ENCODE assay signal across 12 cellular contexts in the genomic region with DNA sequence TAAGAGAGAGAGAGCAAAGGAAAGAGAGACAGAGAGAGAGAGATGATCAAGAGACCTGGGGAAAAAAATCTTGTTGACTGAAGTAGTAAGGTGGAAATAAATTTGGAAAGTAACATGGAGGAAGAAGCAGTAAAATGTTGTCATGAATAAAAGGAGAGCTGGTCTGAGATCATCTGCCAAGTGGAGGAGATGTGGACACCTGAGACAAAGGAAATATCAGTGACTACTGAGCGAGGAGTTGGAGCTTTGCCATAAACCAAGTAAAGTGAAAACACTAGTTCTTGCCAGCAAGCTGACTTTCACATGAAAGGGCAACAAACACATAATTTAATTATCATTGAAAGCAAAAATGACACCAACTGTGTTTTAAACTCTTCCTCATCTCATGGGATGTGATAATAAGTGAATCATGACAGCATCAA. TPM values are rescaled to one million over a fixed set of nuclear protein-coding genes. Genes with fewer than 3 reads are reported as not detected.
DNase-seq lines count a peak whose midpoint lies in the region; ATAC-seq, FAIRE-seq and TF ChIP-seq lines count a peak whose summit lies in the region.
"Had no signal": no experiment of that assay in that cellular context is flagged by ENCODE, and none has a peak within 500 bp of the region (broad histone marks: within the 10 kb centered on the region; RNA-seq: fewer than 3 reads in every experiment).

No MANE protein-coding gene starts in this region.

- H3K9me1 ChIP-seq in keratinocyte (ENCODE audit: control insufficient read depth, extremely low read depth, insufficient read depth, low read length): no peaks in the 10 kb centered on the region

- H3F3A ChIP-seq in PC-3 (ENCODE audit: low read length, unreplicated experiment): no peaks in the 10 kb centered on the region

- DNase-seq in DMS53 treated with DMSO at 0.1 percent for 48 hours (lab: John Stamatoyannopoulos, UW; ENCODE audit: unreplicated experiment): peak; percentile 29
- peak; percentile 42 for DNase-seq in PC-3
- DNase-seq in keratinocyte (ENCODE audit: low read depth, low spot score): no peak
- DNase-seq in DMS114 treated with DMSO at 0.1 percent for 48 hours (lab: John Stamatoyannopoulos, UW; ENCODE audit: unreplicated experiment): no peak
- DNase-seq in stimulated activated CD4-positive, alpha-beta T cell treated with anti-CD3 and anti-CD28 coated beads, Interleukin-15, amount 100 ng/mL, for 24 hours: no peak
- DNase-seq: activated CD4-positive, CD25-positive, alpha-beta regulatory T cell; NCI-H2171; SJCRH30 had no signal

- no TSS peak for BruUV-seq in PC-3 (replicated peaks; lab: Mats Ljungman, UMichigan)

- POLR2A ChIA-PET in HEK293 (lab: Yijun Ruan, JAX) (interaction anchor here (0.8 kb wide), 1 partner anchor 227 kb away, joined by 3 read pairs; a partner anchor contains a TSS), PC-3 (lab: Charles Lee; ENCODE audit: unreplicated experiment) (interaction anchor here (0.6 kb wide), 1 partner anchor 43 kb away, joined by 3 read pairs; no protein-coding TSS in a partner anchor)

- no peaks in the 10 kb centered on the region for H3K9me3 ChIP-seq in HEK293 (ENCODE audit: control insufficient read depth, insufficient read depth, low read depth, low read length)
- no peaks in the 10 kb centered on the region for H3K9me3 ChIP-seq in PC-3 (ENCODE audit: low read length)
- no peaks in the 10 kb centered on the region for H3K9me3 ChIP-seq in keratinocyte (ENCODE audit: control insufficient read depth, low read depth, low read length)
- H3K9me3 ChIP-seq: SJCRH30 had no signal

- H3K4me2 ChIP-seq in PC-3 (ENCODE audit: low read length): no peak overlapping the region; the same call in 1 of the 2 replicates
- H3K4me2 ChIP-seq in keratinocyte (ENCODE audit: control insufficient read depth, extremely low read depth, insufficient read depth, low read depth, low read length): peak overlapping the region; percentile 11

- H3K27me3 ChIP-seq in PC-3 (ENCODE audit: low read length) (no peaks in the 10 kb centered on the region), keratinocyte (ENCODE audit: control insufficient read depth, extremely low read depth, insufficient read depth, low read length) (no peaks in the 10 kb centered on the region)
- H3K27me3 ChIP-seq: SJCRH30 had no signal

- TF ChIP-seq CTCF in HEK293 (tag by site-specific recombination; IDR thresholded peaks at IDR 0.05) (no peak), PC-3 (conservative IDR thresholded peaks at IDR 0.05; ENCODE audit: low read depth, low read length) (no peak), keratinocyte (optimal IDR thresholded peaks at IDR 0.05 in 1 of 3, IDR thresholded peaks at IDR 0.05 in 1 of 3, conservative IDR thresholded peaks at IDR 0.05 in 1 of 3; ENCODE audit: extremely low read depth in 1 of 3, insufficient read depth in 2 of 3, low read length in 3 of 3) (no peak)

- dilution Hi-C loops in keratinocyte (cut with MboI; ENCODE audit: extremely low pct_ligation_motif_present, low sequenced_read_pairs): no loop called here

- H2AFZ ChIP-seq in PC-3 (ENCODE audit: low read length): no peak overlapping the region
- H2AFZ ChIP-seq in keratinocyte (ENCODE audit: control insufficient read depth, low read length): no peak overlapping the region

- H3K9ac ChIP-seq in PC-3 (ENCODE audit: low read length): no peak overlapping the region
- H3K9ac ChIP-seq in keratinocyte (ENCODE audit: control insufficient read depth, extremely low read depth, insufficient read depth, low read length): no peak overlapping the region

- FAIRE-seq in keratinocyte (lab: Jason Lieb, UNC): peak; percentile 82

- H3K27ac ChIP-seq in HEK293 (ENCODE audit: extremely low read depth, low read depth, low read length) (no peak overlapping the region), PC-3 (ENCODE audit: low read length) (no peak overlapping the region), keratinocyte (ENCODE audit: control insufficient read depth, insufficient read depth, low read length) (no peak overlapping the region)
- H3K27ac ChIP-seq: SJCRH30 had no signal

- no peak overlapping the region for H3K4me3 ChIP-seq in HEK293 (ENCODE audit: low read depth, low read length)
- H3K4me3 ChIP-seq in PC-3 (ENCODE audit: low read length): no peak overlapping the region
- H3K4me3 ChIP-seq in keratinocyte (ENCODE audit: control insufficient read depth in 2 of 3, extremely low read depth in 1 of 3, insufficient read depth in 2 of 3, low read depth in 1 of 3, low read length in 3 of 3): no peak overlapping the region
- H3K4me3 ChIP-seq: SJCRH30 had no signal

- H3K36me3 ChIP-seq in HEK293 (ENCODE audit: control insufficient read depth in 2 of 2, insufficient read depth in 1 of 2, low read length in 2 of 2) (no peaks in the 10 kb centered on the region), PC-3 (ENCODE audit: low read depth, low read length) (no peaks in the 10 kb centered on the region), keratinocyte (ENCODE audit: control insufficient read depth in 2 of 2, extremely low read depth in 1 of 2, insufficient read depth in 2 of 2, low read length in 2 of 2) (no peaks in the 10 kb centered on the region)
- H3K36me3 ChIP-seq: SJCRH30 had no signal

- ATAC-seq in PC-3 (no peak), GM21619 (IDR thresholded peaks at IDR 0.05; ENCODE audit: unreplicated experiment) (no peak), GM21737 (IDR thresholded peaks at IDR 0.05; ENCODE audit: unreplicated experiment) (no peak)

- intact Hi-C loops in PC-3 (cut with micrococcal nuclease): loop anchor here (2.0 to 5.0 kb wide), 2 partner anchors 153 to 238 kb away; no protein-coding TSS in a partner anchor

- H3K9me2 ChIP-seq in PC-3 (replicated peaks; ENCODE audit: low read length): no peaks in the 10 kb centered on the region

- H3K79me2 ChIP-seq in PC-3 (ENCODE audit: low read length): no peaks in the 10 kb centered on the region
- H3K79me2 ChIP-seq in keratinocyte (ENCODE audit: control insufficient read depth, insufficient read depth, low read length): no peaks in the 10 kb centered on the region

- CTCF ChIA-PET in HEK293 (lab: Yijun Ruan, JAX): interaction anchor here (0.7 to 1.7 kb wide), 3 partner anchors 21 to 166 kb away, joined by 3 to 5 read pairs (median 3); no protein-coding TSS in a partner anchor
- CTCF ChIA-PET in PC-3 (lab: Charles Lee): interaction anchor here (0.7 kb wide), 1 partner anchor 18 kb away, joined by 3 read pairs; no protein-coding TSS in a partner anchor

- no peaks in the 10 kb centered on the region for H4K20me1 ChIP-seq in PC-3 (ENCODE audit: low read length)
- no peaks in the 10 kb centered on the region for H4K20me1 ChIP-seq in keratinocyte (ENCODE audit: control insufficient read depth, extremely low read depth, insufficient read depth, low read length)

- H3K4me1 ChIP-seq in HEK293 (ENCODE audit: control insufficient read depth, insufficient read depth, low read length) (no peaks in the 10 kb centered on the region), PC-3 (ENCODE audit: insufficient read depth, low read length) (peaks cover 4% of the 10 kb centered on the region; the same call in 1 of the 2 replicates), keratinocyte (ENCODE audit: control insufficient read depth, extremely low read depth, insufficient read depth, low read length) (peaks cover 5% of the 10 kb centered on the region)
- H3K4me1 ChIP-seq: SJCRH30 had no signal

TF ChIP-seq in HEK293, 187 proteins besides CTCF, POLR2A, EP300 and RAD21 (continues in another document):
- TF ChIP-seq ZNF558 (tag by site-specific recombination; IDR thresholded peaks at IDR 0.05): no peak
- TF ChIP-seq ZNF600 (tag by site-specific recombination; IDR thresholded peaks at IDR 0.05): no peak
- no peak for TF ChIP-seq ZNF221 (tag by site-specific recombination; IDR thresholded peaks at IDR 0.05; ENCODE audit: borderline replicate concordance)
- TF ChIP-seq, protein P1, sequence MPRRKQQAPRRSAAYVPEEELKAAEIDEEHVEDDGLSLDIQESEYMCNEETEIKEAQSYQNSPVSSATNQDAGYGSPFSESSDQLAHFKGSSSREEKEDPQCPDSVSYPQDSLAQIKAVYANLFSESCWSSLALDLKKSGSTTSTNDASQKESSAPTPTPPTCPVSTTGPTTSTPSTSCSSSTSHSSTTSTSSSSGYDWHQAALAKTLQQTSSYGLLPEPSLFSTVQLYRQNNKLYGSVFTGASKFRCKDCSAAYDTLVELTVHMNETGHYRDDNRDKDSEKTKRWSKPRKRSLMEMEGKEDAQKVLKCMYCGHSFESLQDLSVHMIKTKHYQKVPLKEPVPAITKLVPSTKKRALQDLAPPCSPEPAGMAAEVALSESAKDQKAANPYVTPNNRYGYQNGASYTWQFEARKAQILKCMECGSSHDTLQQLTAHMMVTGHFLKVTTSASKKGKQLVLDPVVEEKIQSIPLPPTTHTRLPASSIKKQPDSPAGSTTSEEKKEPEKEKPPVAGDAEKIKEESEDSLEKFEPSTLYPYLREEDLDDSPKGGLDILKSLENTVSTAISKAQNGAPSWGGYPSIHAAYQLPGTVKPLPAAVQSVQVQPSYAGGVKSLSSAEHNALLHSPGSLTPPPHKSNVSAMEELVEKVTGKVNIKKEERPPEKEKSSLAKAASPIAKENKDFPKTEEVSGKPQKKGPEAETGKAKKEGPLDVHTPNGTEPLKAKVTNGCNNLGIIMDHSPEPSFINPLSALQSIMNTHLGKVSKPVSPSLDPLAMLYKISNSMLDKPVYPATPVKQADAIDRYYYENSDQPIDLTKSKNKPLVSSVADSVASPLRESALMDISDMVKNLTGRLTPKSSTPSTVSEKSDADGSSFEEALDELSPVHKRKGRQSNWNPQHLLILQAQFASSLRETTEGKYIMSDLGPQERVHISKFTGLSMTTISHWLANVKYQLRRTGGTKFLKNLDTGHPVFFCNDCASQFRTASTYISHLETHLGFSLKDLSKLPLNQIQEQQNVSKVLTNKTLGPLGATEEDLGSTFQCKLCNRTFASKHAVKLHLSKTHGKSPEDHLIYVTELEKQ (tag by site-specific recombination; IDR thresholded peaks at IDR 0.05; ENCODE audit: borderline replicate concordance): 0 out of 2 replicates have a peak, but pooled peaks have one; percentile 12
- TF ChIP-seq ZSCAN23 (tag by site-specific recombination; IDR thresholded peaks at IDR 0.05): no peak
- no peak for TF ChIP-seq ZNF214 (tag by site-specific recombination; IDR thresholded peaks at IDR 0.05; ENCODE audit: borderline replicate concordance)
- no peak for TF ChIP-seq ZNF548 (tag by site-specific recombination; IDR thresholded peaks at IDR 0.05)
- peak; percentile 25; the same call in 1 of the 2 replicates for TF ChIP-seq OSR2 (tag by site-specific recombination; IDR thresholded peaks at IDR 0.05)
- TF ChIP-seq ZNF146 (tag by site-specific recombination; IDR thresholded peaks at IDR 0.05): peak; percentile 27; the same call in 1 of the 2 replicates

RNA-seq across cellular contexts. Expression of a gene that starts 49.0 kb away (rescaled TPM):
- not detected in 2 replicates for total RNA-seq in PC-3 (2014; rRNA removed)
- 9.8 to 68.0 TPM (median 27.6 TPM) in 3 replicates for polyA plus RNA-seq in keratinocyte
- polyA plus RNA-seq in keratinocyte (2011; ENCODE audit: low read depth): 148 TPM
- polyA plus RNA-seq in keratinocyte (2011; cell fraction: cytosol; rRNA removed): 10.1 and 12.5 TPM in 2 replicates
- 48.6 and 57.9 TPM in 2 replicates for polyA plus RNA-seq in keratinocyte (2011; cell fraction: nucleus; rRNA removed)
- 9.5 and 161 TPM in 2 replicates for polyA plus RNA-seq in keratinocyte (2012; ENCODE audit: low replicate concordance)
- 36.7 to 204 TPM (median 92.3 TPM) in 3 replicates for polyA minus RNA-seq in keratinocyte
- 16.3 TPM for polyA minus RNA-seq in keratinocyte (2011; cell fraction: cytosol; rRNA and poly(A)+ RNA removed)
- polyA minus RNA-seq in keratinocyte (2011; cell fraction: nucleus; rRNA and poly(A)+ RNA removed): 72.0 and 105 TPM in 2 replicates
- total RNA-seq: osteocyte, SJCRH30 had no signal

Comparison
In these comparisons a context has a peak if more than half of its experiments do, and no peak if none do; other contexts are left out.
1. DNase-seq: peak in DMS53 treated with DMSO at 0.1 percent for 48 hours (single experiment) and PC-3 (single experiment); none in keratinocyte (single experiment), DMS114 treated with DMSO at 0.1 percent for 48 hours (single experiment) and stimulated activated CD4-positive, alpha-beta T cell treated with anti-CD3 and anti-CD28 coated beads, Interleukin-15, amount 100 ng/mL, for 24 hours (single experiment).